21 cellular contexts compared by ENCODE assay signal in genomic region chr16:66913081-66913480, GRCh38. TPM values are rescaled to one million over a fixed set of nuclear protein-coding genes. Genes with fewer than 3 reads are reported as not detected.
"Had no signal": no experiment of that assay in that cellular context is flagged by ENCODE, and none has a peak within 500 bp of the region (broad histone marks: within the 10 kb centered on the region; RNA-seq: fewer than 3 reads in every experiment).

No MANE protein-coding gene starts in this region.

- H3K9ac ChIP-seq: parathyroid adenoma had no signal

- FAIRE-seq: keratinocyte had no signal

- H3K4me3 ChIP-seq: coronary artery, stomach, thoracic aorta had no signal

- H2AFZ ChIP-seq: parathyroid adenoma had no signal

- H3K27ac Mint-ChIP-seq: activated CD8-positive, alpha-beta T cell treated with anti-CD3 and anti-CD28 coated beads, Interleukin-2, amount 10 ng/mL, durations not matched to agents 7 days and 5 days; activated naive CD4-positive, alpha-beta T cell treated with anti-CD3 and anti-CD28 coated beads for 36 hours had no signal

- H3K79me2 ChIP-seq: parathyroid adenoma had no signal

- H3K9me3 ChIP-seq: stomach, thoracic aorta had no signal

- H3K4me1 ChIP-seq: parathyroid adenoma, stomach had no signal

- ATAC-seq: activated CD8-positive, alpha-beta T cell treated with anti-CD3 and anti-CD28 coated beads, Interleukin-2, amount 10 ng/mL, durations not matched to agents 7 days and 5 days had no signal

- H3K4me3 Mint-ChIP-seq: activated CD8-positive, alpha-beta T cell treated with anti-CD3 and anti-CD28 coated beads, Interleukin-2, amount 10 ng/mL, durations not matched to agents 7 days and 5 days; activated naive CD4-positive, alpha-beta T cell treated with anti-CD3 and anti-CD28 coated beads for 36 hours; neural crest cell had no signal

- DNase-seq: activated CD4-positive, alpha-beta T cell treated with anti-CD3 and anti-CD28 coated beads for 4 hours; activated CD8-positive, alpha-beta T cell treated with anti-CD3 and anti-CD28 coated beads, Interleukin-2, amount 10 ng/mL, durations not matched to agents 7 days and 5 days; activated naive CD4-positive, alpha-beta T cell treated with anti-CD3 and anti-CD28 coated beads for 36 hours; central memory CD4-positive, alpha-beta T cell; effector CD4-positive, alpha-beta T cell; foreskin melanocyte; head of caudate nucleus; retina; stimulated activated CD4-positive, alpha-beta T cell treated with anti-CD3 and anti-CD28 coated beads, Interleukin-15, amount 100 ng/mL, for 24 hours; stimulated activated CD4-positive, alpha-beta T cell treated with anti-CD3 and anti-CD28 coated beads, Interleukin-4, amount 100 ng/mL, for 24 hours; stomach; T-helper 1 cell had no signal

- H3K27me3 ChIP-seq: stomach had no signal

- H3K27ac ChIP-seq: coronary artery, parathyroid adenoma, stomach, thoracic aorta, VCaP had no signal

- H3K9me3 Mint-ChIP-seq: activated naive CD4-positive, alpha-beta T cell treated with anti-CD3 and anti-CD28 coated beads for 36 hours; neural crest cell had no signal

RNA-seq across cellular contexts. Expression of gene CDH16, which starts 5.6 kb away (rescaled TPM):
- total RNA-seq: activated CD8-positive, alpha-beta T cell treated with anti-CD3 and anti-CD28 coated beads, Interleukin-2, amount 10 ng/mL, durations not matched to agents 7 days and 5 days; activated naive CD4-positive, alpha-beta T cell treated with anti-CD3 and anti-CD28 coated beads for 36 hours; neural crest cell; skeletal muscle tissue; thoracic aorta; ureter had no signal
- polyA plus RNA-seq: adipose tissue had no signal
